ENCODE assay signal across 24 cellular contexts in the genomic region with DNA sequence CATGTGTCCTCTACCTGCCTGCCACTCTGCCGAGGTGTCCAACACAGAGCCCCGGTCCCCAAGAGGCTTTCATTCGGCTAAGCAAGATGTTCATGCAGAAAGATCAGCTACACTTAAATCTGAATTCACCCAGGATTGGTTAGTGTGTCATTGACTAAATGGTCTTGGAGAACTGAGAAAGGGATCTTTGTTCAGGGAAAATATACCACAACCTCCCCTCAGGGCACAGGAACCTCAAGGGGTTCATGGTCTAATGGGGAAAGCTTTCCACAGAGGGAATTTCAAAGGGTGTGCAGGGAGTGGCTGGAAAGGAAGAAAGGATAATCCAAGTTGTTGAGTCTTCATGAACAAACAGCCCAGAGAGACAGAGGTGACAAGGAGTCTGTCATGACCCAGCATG. TPM values are rescaled to one million over a fixed set of nuclear protein-coding genes. Genes with fewer than 3 reads are reported as not detected.
DNase-seq lines count a peak whose midpoint lies in the region; ATAC-seq, FAIRE-seq and TF ChIP-seq lines count a peak whose summit lies in the region.
"Had no signal": no experiment of that assay in that cellular context is flagged by ENCODE, and none has a peak within 500 bp of the region (broad histone marks: within the 10 kb centered on the region; RNA-seq: fewer than 3 reads in every experiment).

No MANE protein-coding gene starts in this region.

- POLR2A ChIA-PET in A549 (lab: Yijun Ruan, JAX), result interaction anchor here (1.7 kb wide), 1 partner anchor 14 kb away, joined by 6 read pairs; a partner anchor contains a TSS

- DNase-seq in A549 (ENCODE audit: low read depth in 1 of 2, low spot score in 1 of 2) (no peak), SK-MEL-5 (ENCODE audit: low read depth, low spot score) (peak; percentile 46), foreskin melanocyte (peak; percentile 78), transverse colon (no peak), NCI-H1092 treated with DMSO at 0.1 percent for 48 hours (lab: John Stamatoyannopoulos, UW) (no peak)
- DNase-seq: ACHN; AML-193; BE2C; Calu3; CD4-positive, alpha-beta T cell; CD8-positive, alpha-beta memory T cell; COR-L47; DMS53; DMS79 treated with DMSO at 0.1 percent for 48 hours; GF-D8; GOT3; H7; HCEC 1CT had no signal

- TF ChIP-seq RAD21 in A549 (conservative IDR thresholded peaks at IDR 0.05 in 1 of 2, IDR thresholded peaks at IDR 0.05 in 1 of 2), result no peak

- in situ Hi-C loops in SK-MEL-5 (cut with HindIII; ENCODE audit: low pct_unique_long_range_greater_than_20kb, low sequenced_read_pairs), result no loop called here
- in situ Hi-C loops in transverse colon (cut with MboI; ENCODE audit: low pct_ligation_motif_present in 1 of 4, low pct_unique_long_range_greater_than_20kb in 1 of 4, low sequenced_read_pairs in 3 of 4), result no loop called here

- no peak overlapping the region for H3K4me3 ChIP-seq in A549
- no peak overlapping the region for H3K4me3 ChIP-seq in transverse colon
- H3K4me3 ChIP-seq: BLaER1 treated with 17β-estradiol and CSF1 and Interleukin-3, amounts not matched to agents 10 nM and 100 nM had no signal

- no peaks in the 10 kb centered on the region for H3K4me1 ChIP-seq in A549
- H3K4me1 ChIP-seq in transverse colon, result no peaks in the 10 kb centered on the region
- H3K4me1 ChIP-seq: BE2C had no signal

- H3K9me3 ChIP-seq in A549 (peaks cover 9% of the 10 kb centered on the region; the same call in 1 of the 3 replicates), transverse colon (no peaks in the 10 kb centered on the region)
- H3K9me3 ChIP-seq: BE2C had no signal

- H3K4me2 ChIP-seq in A549, result no peak overlapping the region
- H3K4me2 ChIP-seq: BLaER1 treated with 17β-estradiol and CSF1 and Interleukin-3, amounts not matched to agents 10 nM and 100 nM had no signal

- no peaks in the 10 kb centered on the region for H3K36me3 ChIP-seq in transverse colon
- H3K36me3 ChIP-seq: BE2C; BLaER1 treated with 17β-estradiol and CSF1 and Interleukin-3, amounts not matched to agents 10 nM and 100 nM had no signal

- WGBS in A549 (ENCODE audit: missing lambda C conversion rate), result 15% methylated on average over 3 of the region's 3 CpGs
- WGBS in transverse colon (ENCODE audit: low coverage in 1 of 2), 2 donors, result 92% methylated on average over 3 of the region's 3 CpGs; no CpG with 5 or more reads in 1 of the 2 donors

- no peak for TF ChIP-seq EP300 in A549 (IDR thresholded peaks at IDR 0.05)
- TF ChIP-seq EP300 in transverse colon (IDR thresholded peaks at IDR 0.05; ENCODE audit: low read depth), result no peak

- CTCF ChIA-PET in A549 (lab: Yijun Ruan, JAX), result interaction anchor here (1.2 to 12.4 kb wide), 5 partner anchors 8 to 64 kb away, joined by 3 to 141 read pairs (median 6); a partner anchor contains a TSS

- no peak for ATAC-seq in A549
- no peak for ATAC-seq in activated CD4-positive, CD25-positive, alpha-beta regulatory T cell treated with anti-CD3 and anti-CD28 coated beads, Interleukin-2, amount 50 U/mL, for 24 hours

- H3K27me3 ChIP-seq in transverse colon, result peaks cover 32% of the 10 kb centered on the region
- H3K27me3 ChIP-seq: BLaER1 treated with 17β-estradiol and CSF1 and Interleukin-3, amounts not matched to agents 10 nM and 100 nM had no signal

- TF ChIP-seq CTCF in A549 (IDR thresholded peaks at IDR 0.05) (no peak), transverse colon (IDR thresholded peaks at IDR 0.05) (no peak)

- no peak for TF ChIP-seq POLR2A in A549 (IDR thresholded peaks at IDR 0.05; ENCODE audit: low read length)
- TF ChIP-seq POLR2A in transverse colon (IDR thresholded peaks at IDR 0.05), result no peak

- intact Hi-C loops in transverse colon (cut with DNase I; ENCODE audit: low total_unique reads), result no loop called here

- H3K27ac ChIP-seq in A549, result no peak overlapping the region
- H3K27ac ChIP-seq in transverse colon, result no peak overlapping the region
- H3K27ac ChIP-seq: 22Rv1; BLaER1 treated with 17β-estradiol and CSF1 and Interleukin-3, amounts not matched to agents 10 nM and 100 nM had no signal

- FAIRE-seq in A549 (lab: Jason Lieb, UNC), result peak; percentile 72
- FAIRE-seq: A204.1, GM12891, GM18507 had no signal

TF ChIP-seq in A549, 52 proteins besides CTCF, POLR2A, EP300 and RAD21:
- TF ChIP-seq RNF2 (IDR thresholded peaks at IDR 0.05; ENCODE audit: borderline replicate concordance, low read depth), result no peak
- no peak for TF ChIP-seq HOXA7 (CRISPR knock-in tag; IDR thresholded peaks at IDR 0.05)
- TF ChIP-seq RARB (CRISPR knock-in tag; IDR thresholded peaks at IDR 0.05), result no peak
- TF ChIP-seq, protein P1, sequence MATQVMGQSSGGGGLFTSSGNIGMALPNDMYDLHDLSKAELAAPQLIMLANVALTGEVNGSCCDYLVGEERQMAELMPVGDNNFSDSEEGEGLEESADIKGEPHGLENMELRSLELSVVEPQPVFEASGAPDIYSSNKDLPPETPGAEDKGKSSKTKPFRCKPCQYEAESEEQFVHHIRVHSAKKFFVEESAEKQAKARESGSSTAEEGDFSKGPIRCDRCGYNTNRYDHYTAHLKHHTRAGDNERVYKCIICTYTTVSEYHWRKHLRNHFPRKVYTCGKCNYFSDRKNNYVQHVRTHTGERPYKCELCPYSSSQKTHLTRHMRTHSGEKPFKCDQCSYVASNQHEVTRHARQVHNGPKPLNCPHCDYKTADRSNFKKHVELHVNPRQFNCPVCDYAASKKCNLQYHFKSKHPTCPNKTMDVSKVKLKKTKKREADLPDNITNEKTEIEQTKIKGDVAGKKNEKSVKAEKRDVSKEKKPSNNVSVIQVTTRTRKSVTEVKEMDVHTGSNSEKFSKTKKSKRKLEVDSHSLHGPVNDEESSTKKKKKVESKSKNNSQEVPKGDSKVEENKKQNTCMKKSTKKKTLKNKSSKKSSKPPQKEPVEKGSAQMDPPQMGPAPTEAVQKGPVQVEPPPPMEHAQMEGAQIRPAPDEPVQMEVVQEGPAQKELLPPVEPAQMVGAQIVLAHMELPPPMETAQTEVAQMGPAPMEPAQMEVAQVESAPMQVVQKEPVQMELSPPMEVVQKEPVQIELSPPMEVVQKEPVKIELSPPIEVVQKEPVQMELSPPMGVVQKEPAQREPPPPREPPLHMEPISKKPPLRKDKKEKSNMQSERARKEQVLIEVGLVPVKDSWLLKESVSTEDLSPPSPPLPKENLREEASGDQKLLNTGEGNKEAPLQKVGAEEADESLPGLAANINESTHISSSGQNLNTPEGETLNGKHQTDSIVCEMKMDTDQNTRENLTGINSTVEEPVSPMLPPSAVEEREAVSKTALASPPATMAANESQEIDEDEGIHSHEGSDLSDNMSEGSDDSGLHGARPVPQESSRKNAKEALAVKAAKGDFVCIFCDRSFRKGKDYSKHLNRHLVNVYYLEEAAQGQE (IDR thresholded peaks at IDR 0.05), result no peak
- no peak for TF ChIP-seq RFX5 (IDR thresholded peaks at IDR 0.05)
- no peak for TF ChIP-seq TFCP2L1 (CRISPR knock-in tag; IDR thresholded peaks at IDR 0.05)
- no peak for TF ChIP-seq ZFP36 (IDR thresholded peaks at IDR 0.05; ENCODE audit: borderline replicate concordance, partially characterized antibody)
- TF ChIP-seq BHLHE40 (IDR thresholded peaks at IDR 0.05; ENCODE audit: low read depth, low read length), result no peak
- no peak for TF ChIP-seq EHF (CRISPR knock-in tag; IDR thresholded peaks at IDR 0.05)
- TF ChIP-seq, protein P2, sequence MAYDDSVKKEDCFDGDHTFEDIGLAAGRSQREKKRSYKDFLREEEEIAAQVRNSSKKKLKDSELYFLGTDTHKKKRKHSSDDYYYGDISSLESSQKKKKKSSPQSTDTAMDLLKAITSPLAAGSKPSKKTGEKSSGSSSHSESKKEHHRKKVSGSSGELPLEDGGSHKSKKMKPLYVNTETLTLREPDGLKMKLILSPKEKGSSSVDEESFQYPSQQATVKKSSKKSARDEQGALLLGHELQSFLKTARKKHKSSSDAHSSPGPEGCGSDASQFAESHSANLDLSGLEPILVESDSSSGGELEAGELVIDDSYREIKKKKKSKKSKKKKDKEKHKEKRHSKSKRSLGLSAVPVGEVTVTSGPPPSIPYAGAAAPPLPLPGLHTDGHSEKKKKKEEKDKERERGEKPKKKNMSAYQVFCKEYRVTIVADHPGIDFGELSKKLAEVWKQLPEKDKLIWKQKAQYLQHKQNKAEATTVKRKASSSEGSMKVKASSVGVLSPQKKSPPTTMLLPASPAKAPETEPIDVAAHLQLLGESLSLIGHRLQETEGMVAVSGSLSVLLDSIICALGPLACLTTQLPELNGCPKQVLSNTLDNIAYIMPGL (CRISPR knock-in tag; IDR thresholded peaks at IDR 0.05; ENCODE audit: borderline replicate concordance), result no peak
- no peak for TF ChIP-seq ZC3H11A (IDR thresholded peaks at IDR 0.05)
- TF ChIP-seq GATA3 (IDR thresholded peaks at IDR 0.05; ENCODE audit: borderline replicate concordance), result no peak
- no peak for TF ChIP-seq SMC3 (IDR thresholded peaks at IDR 0.05)
- TF ChIP-seq HOXB13 (CRISPR knock-in tag; IDR thresholded peaks at IDR 0.05; ENCODE audit: low read depth), result no peak
- TF ChIP-seq SREBF2 (IDR thresholded peaks at IDR 0.05), result no peak
- TF ChIP-seq CHD4 (IDR thresholded peaks at IDR 0.05; ENCODE audit: borderline replicate concordance), result no peak
- TF ChIP-seq ESRRA (IDR thresholded peaks at IDR 0.05; ENCODE audit: borderline replicate concordance, low read length), result no peak
- TF ChIP-seq NR3C1 (IDR thresholded peaks at IDR 0.05), result no peak
- no peak for TF ChIP-seq HEYL (CRISPR knock-in tag; IDR thresholded peaks at IDR 0.05)
- no peak for TF ChIP-seq ZSCAN20 (CRISPR knock-in tag; IDR thresholded peaks at IDR 0.05)

RNA-seq across cellular contexts. Expression of a gene that starts 14.4 kb away (rescaled TPM):
- polyA plus RNA-seq in A549 (2011; rRNA removed), result 194 and 208 TPM in 2 replicates
- 137 and 159 TPM in 2 replicates for polyA plus RNA-seq in A549 (2012; cell fraction: cytosol; rRNA removed)
- 90.9 and 93.5 TPM in 2 replicates for polyA plus RNA-seq in A549 (2012; cell fraction: nucleus; rRNA removed)
- 202 to 226 TPM (median 206 TPM) in 3 replicates for polyA plus RNA-seq in A549 (2017; fragmentation: RNase III; extraction: RNeasy Plus Mini Kit Qiagen cat#74134 plus additional on column Dnase treatment)
- 114 and 131 TPM in 2 replicates for polyA minus RNA-seq in A549 (2011; rRNA and poly(A)+ RNA removed)
- 105 TPM in 2 replicates for total RNA-seq in SK-MEL-5 (2014; rRNA removed; shearing (Covaris generic))
- polyA plus RNA-seq in SK-MEL-5 (2015; cell fraction: cytosol; rRNA removed), result 59.5 and 71.9 TPM in 2 replicates
- polyA plus RNA-seq in SK-MEL-5 (2015; cell fraction: nucleus; rRNA removed), result 153 and 215 TPM in 2 replicates
- total RNA-seq in transverse colon, result 10 to 100 TPM in 3 of 4 donors, 1 to 10 TPM in 1; 6.4 to 59.7 (median 38.7) TPM

Comparison
In these comparisons a context has a peak if more than half of its experiments do, and no peak if none do; other contexts are left out.
1. DNase-seq: peak in SK-MEL-5 (single experiment) and foreskin melanocyte (single experiment); none in A549 (0 of 2), transverse colon (single experiment) and NCI-H1092 treated with DMSO at 0.1 percent for 48 hours (single experiment).